ENCODE assay signal across 8 cellular contexts in the genomic region with DNA sequence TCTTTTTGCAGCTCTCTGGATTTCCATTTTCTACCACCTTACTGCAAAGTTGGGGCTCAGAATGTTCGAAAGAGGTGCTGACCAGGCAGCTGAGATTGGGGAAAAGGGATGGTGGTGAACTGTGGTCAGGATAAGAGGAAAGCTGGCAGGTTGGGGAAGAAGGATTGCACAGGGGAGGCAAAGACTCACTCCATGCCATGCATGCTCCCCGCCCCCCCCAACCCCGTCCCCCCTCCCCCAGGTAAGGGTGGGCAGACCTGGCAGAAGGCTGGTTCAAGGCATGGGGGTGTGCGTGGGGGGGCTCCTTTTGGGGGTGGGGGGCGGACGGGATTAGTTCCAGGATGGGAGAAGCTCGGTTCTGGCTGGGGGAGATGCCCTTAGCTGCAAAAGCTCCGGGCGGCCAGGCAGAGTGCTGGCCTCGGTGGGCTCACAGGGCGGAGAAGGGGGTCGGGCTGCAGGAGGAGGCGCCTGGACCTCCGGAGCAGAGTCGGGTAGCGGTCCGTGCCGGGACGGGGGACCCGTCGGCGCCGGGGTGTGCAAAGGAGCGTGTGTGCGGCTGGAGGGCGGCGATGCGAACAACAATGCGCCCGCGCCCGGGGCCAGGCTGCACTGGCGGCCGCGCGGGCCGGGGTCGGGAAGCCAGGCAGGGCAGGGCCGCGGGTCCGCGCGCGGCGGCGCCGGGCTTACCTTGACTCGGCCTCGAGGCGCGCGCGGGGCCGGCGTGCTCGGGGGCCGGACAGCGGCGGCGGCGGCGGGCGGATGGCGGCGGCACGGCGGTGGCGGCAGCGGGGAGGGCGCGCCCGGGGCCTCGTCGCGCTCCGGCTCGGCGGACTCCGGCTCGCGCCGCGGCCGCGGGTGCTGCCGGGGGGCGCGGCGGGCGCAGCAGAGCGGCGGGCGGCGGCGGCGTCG. TPM values are rescaled to one million over a fixed set of nuclear protein-coding genes. Genes with fewer than 3 reads are reported as not detected.
DNase-seq lines count a peak whose midpoint lies in the region; ATAC-seq and TF ChIP-seq lines count a peak whose summit lies in the region.

No MANE protein-coding gene starts in this region.

- peak overlapping the region; percentile 95 for H3K4me3 Mint-ChIP-seq in natural killer cell

- peaks cover 37 to 38% of the 10 kb centered on the region in 2 donors for H3K4me1 Mint-ChIP-seq in natural killer cell

- no peaks in the 10 kb centered on the region for H3K27me3 Mint-ChIP-seq in natural killer cell (ENCODE audit: low read depth in 2 of 2)

- H3K27me3 ChIP-seq in aorta (ENCODE audit: control insufficient read depth in 1 of 2, insufficient read depth in 2 of 2, low read length in 1 of 2), result no peaks in the 10 kb centered on the region

- no peaks in the 10 kb centered on the region for H3K9me3 Mint-ChIP-seq in natural killer cell

- no peak for TF ChIP-seq CTCF in natural killer cell (IDR thresholded peaks at IDR 0.05)

- no peaks in the 10 kb centered on the region for H3K36me3 Mint-ChIP-seq in natural killer cell

- DNase-seq in NCI-H345 (lab: John Stamatoyannopoulos, UW), result peak; percentile 29
- DNase-seq in NCI-H345 treated with DMSO at 0.1 percent for 48 hours (lab: John Stamatoyannopoulos, UW; ENCODE audit: unreplicated experiment), result no peak
- peak; percentile 55 for DNase-seq in activated CD4-positive, CD25-positive, alpha-beta regulatory T cell treated with anti-CD3 and anti-CD28 coated beads, Interleukin-2, amount 50 U/mL, for 72 hours
- DNase-seq in epithelial cell of prostate (ENCODE audit: low read depth, low spot score), result no peak
- DNase-seq in natural killer cell, result no peak
- peak; percentile 48 to 82 for DNase-seq in aorta
- no peak for DNase-seq in NCI-H774 (lab: John Stamatoyannopoulos, UW)

- no peaks in the 10 kb centered on the region for H3K36me3 ChIP-seq in aorta (ENCODE audit: control insufficient read depth in 1 of 2, insufficient read depth in 2 of 2, low read length in 1 of 2)

- H3K27ac ChIP-seq in epithelial cell of prostate, result peak overlapping the region; percentile 91
- peak overlapping the region; percentile 94 to 97 for H3K27ac ChIP-seq in aorta (ENCODE audit: low read depth in 1 of 2, low read length in 2 of 2)

- no peaks in the 10 kb centered on the region for H3K9me3 ChIP-seq in aorta (ENCODE audit: control insufficient read depth, low read length)

- ATAC-seq in HG03460 (IDR thresholded peaks at IDR 0.05; ENCODE audit: unreplicated experiment) (peak; percentile 4), natural killer cell (peak in 2 of 3 donors; percentile 0 to 5), aorta (ENCODE audit: low FRiP score) (no peak)

- peak overlapping the region; percentile 74 to 95 for H3K4me3 ChIP-seq in aorta (ENCODE audit: low read length in 2 of 2)

- peaks cover 0 to under 1% of the 10 kb centered on the region in 2 donors for H3K4me1 ChIP-seq in aorta (ENCODE audit: control insufficient read depth in 1 of 2, insufficient read depth in 2 of 2, low read length in 2 of 2)

- intact Hi-C loops in natural killer cell (cut with micrococcal nuclease) (loop anchor here (1.0 kb wide), 1 partner anchor 28 kb away; the partner anchor contains the start of genes DPM1 and MOCS3), aorta (cut with DNase I) (loop anchor here in 1 of 2 donors (1.0 kb wide), 2 partner anchors 28 to 112 kb away; partner anchors contain the start of genes DPM1 and MOCS3)

- H3K27ac Mint-ChIP-seq in natural killer cell, result peak overlapping the region; percentile 90 to 98

- WGBS in aorta, 2 donors, result 0 to 1% methylated on average over 51 to 97 of the region's 97 CpGs

RNA-seq across cellular contexts. Expression of gene ADNP, which starts 0.8 kb away (rescaled TPM):
- total RNA-seq in natural killer cell (10 to 100 TPM; 56.8 to 75.8 (median 66.8) TPM), aorta (10 to 100 TPM; 48.1 to 61.4 TPM)
- 10 to 100 TPM in 1 of 2 donors, 1 to 10 TPM in 1; 9.4 to 29.8 TPM for polyA plus RNA-seq in aorta

RNA-seq across cellular contexts. Expression of gene DPM1, which starts 27.9 kb away (rescaled TPM):
- 10 to 100 TPM; 21.2 to 26.1 (median 25.6) TPM for total RNA-seq in natural killer cell
- total RNA-seq in aorta, result 10 to 100 TPM; 29.6 to 35.8 TPM
- polyA plus RNA-seq in aorta, result 10 to 100 TPM; 54.5 to 59.0 TPM

RNA-seq across cellular contexts. Expression of gene MOCS3, which starts 28.2 kb away (rescaled TPM):
- total RNA-seq in natural killer cell, result 1 to 10 TPM; 2.2 to 2.5 (median 2.3) TPM
- total RNA-seq in aorta, result 1 to 10 TPM; 2.7 to 3.2 TPM
- 1 to 10 TPM; 1.0 to 2.6 TPM for polyA plus RNA-seq in aorta

Comparison
In these comparisons a context has a peak if more than half of its experiments do, and no peak if none do; other contexts are left out.
1. DNase-seq: peak in NCI-H345 (single experiment), activated CD4-positive, CD25-positive, alpha-beta regulatory T cell treated with anti-CD3 and anti-CD28 coated beads, Interleukin-2, amount 50 U/mL, for 72 hours (single experiment) and aorta (2 of 2); none in NCI-H345 treated with DMSO at 0.1 percent for 48 hours (single experiment), epithelial cell of prostate (single experiment), natural killer cell (single experiment) and NCI-H774 (single experiment).